10 cellular contexts compared by ENCODE assay signal in genomic region chr9:77215874-77216273, GRCh38. TPM values are rescaled to one million over a fixed set of nuclear protein-coding genes. Genes with fewer than 3 reads are reported as not detected.
DNase-seq lines count a peak whose midpoint lies in the region; ATAC-seq, FAIRE-seq and TF ChIP-seq lines count a peak whose summit lies in the region.
"Had no signal": no experiment of that assay in that cellular context is flagged by ENCODE, and none has a peak within 500 bp of the region (broad histone marks: within the 10 kb centered on the region; RNA-seq: fewer than 3 reads in every experiment).

No MANE protein-coding gene starts in this region.

- TF ChIP-seq POLR2A in IMR-90 (IDR thresholded peaks at IDR 0.05; ENCODE audit: low read depth, low read length): no peak

- intact Hi-C loops in IMR-90 (cut with micrococcal nuclease): loop anchor here (1.0 kb wide), 1 partner anchor 49 kb away; no protein-coding TSS in a partner anchor

- no peaks in the 10 kb centered on the region for H3K27me3 Mint-ChIP-seq in nephron progenitor cell (ENCODE audit: low read depth, poor library complexity)
- H3K27me3 Mint-ChIP-seq in activated CD8-positive, alpha-beta T cell treated with anti-CD3 and anti-CD28 coated beads, Interleukin-2, amount 10 ng/mL, durations not matched to agents 7 days and 5 days (ENCODE audit: low read depth): no peaks in the 10 kb centered on the region

- H2AK9ac ChIP-seq in IMR-90 (replicated peaks; ENCODE audit: low read depth, low read length, poor library complexity): no peak overlapping the region

- H3K23ac ChIP-seq in IMR-90 (ENCODE audit: low read depth, low read length): no peak overlapping the region

- H3K4ac ChIP-seq in IMR-90 (ENCODE audit: low read depth, low read length): no peak overlapping the region

- dilution Hi-C loops in IMR-90 (cut with HindIII; ENCODE audit: low sequenced_read_pairs, unreplicated experiment): no loop called here

- no peak overlapping the region for H3K4me3 Mint-ChIP-seq in nephron progenitor cell
- no peak overlapping the region for H3K4me3 Mint-ChIP-seq in activated CD8-positive, alpha-beta T cell treated with anti-CD3 and anti-CD28 coated beads, Interleukin-2, amount 10 ng/mL, durations not matched to agents 7 days and 5 days

- no peaks in the 10 kb centered on the region for H3K9me3 Mint-ChIP-seq in nephron progenitor cell
- H3K9me3 Mint-ChIP-seq in activated CD8-positive, alpha-beta T cell treated with anti-CD3 and anti-CD28 coated beads, Interleukin-2, amount 10 ng/mL, durations not matched to agents 7 days and 5 days (ENCODE audit: insufficient read depth): no peaks in the 10 kb centered on the region

- H3K4me1 Mint-ChIP-seq in nephron progenitor cell: no peaks in the 10 kb centered on the region
- no peaks in the 10 kb centered on the region for H3K4me1 Mint-ChIP-seq in activated CD8-positive, alpha-beta T cell treated with anti-CD3 and anti-CD28 coated beads, Interleukin-2, amount 10 ng/mL, durations not matched to agents 7 days and 5 days (ENCODE audit: low read depth)

- no peaks in the 10 kb centered on the region for H3K79me1 ChIP-seq in IMR-90 (ENCODE audit: low read depth in 1 of 2, low read length in 2 of 2)

- H4K8ac ChIP-seq in IMR-90 (ENCODE audit: low read depth in 2 of 2, low read length in 2 of 2): no peak overlapping the region

- H3K18ac ChIP-seq in IMR-90 (ENCODE audit: low read depth, low read length): no peak overlapping the region

- H3K36me3 ChIP-seq in DND-41 (ENCODE audit: insufficient read depth, low read length) (peaks cover 32% of the 10 kb centered on the region; the same call in 1 of the 2 replicates), IMR-90 (ENCODE audit: control insufficient read depth, insufficient read depth, low read length) (peaks cover 1% of the 10 kb centered on the region)

- DNase-seq in DND-41 (no peak), IMR-90 (peak; percentile 55), cerebellar cortex (ENCODE audit: low spot score) (peak; percentile 34), nephron progenitor cell (no peak), RCC 7860 (ENCODE audit: low spot score) (no peak)
- DNase-seq in activated CD8-positive, alpha-beta T cell treated with anti-CD3 and anti-CD28 coated beads, Interleukin-2, amount 10 ng/mL, durations not matched to agents 7 days and 5 days: no peak
- no peak for DNase-seq in activated CD4-positive, alpha-beta T cell treated with anti-CD3 and anti-CD28 coated beads for 1 hour
- DNase-seq: effector CD8-positive, alpha-beta T cell had no signal

- CTCF ChIA-PET in IMR-90 (lab: Yijun Ruan, JAX): interaction anchor here (0.5 to 1.6 kb wide), 8 partner anchors 9 to 852 kb away, joined by 3 to 17 read pairs (median 4); no protein-coding TSS in a partner anchor
- CTCF ChIA-PET in activated CD8-positive, alpha-beta T cell treated with anti-CD3 and anti-CD28 coated beads, Interleukin-2, amount 10 ng/mL, durations not matched to agents 7 days and 5 days (lab: Charles Lee): interaction anchor here (1.1 to 2.5 kb wide), 4 partner anchors 22 to 59 kb away, joined by 3 to 13 read pairs (median 4); no protein-coding TSS in a partner anchor

- H3K4me1 ChIP-seq in DND-41 (ENCODE audit: insufficient read depth, low read length) (no peaks in the 10 kb centered on the region), IMR-90 (ENCODE audit: control insufficient read depth, insufficient read depth, low read length) (0 out of 2 replicates have a peak, but pooled peaks cover 2% of the 10 kb centered on the region)

- no peak overlapping the region for H4K5ac ChIP-seq in IMR-90 (ENCODE audit: low read depth, low read length)

- H3K9me1 ChIP-seq in IMR-90 (ENCODE audit: insufficient read depth, low read length): 0 out of 2 replicates have a peak, but pooled peaks cover 3% of the 10 kb centered on the region

- no peak overlapping the region for H2BK15ac ChIP-seq in IMR-90 (ENCODE audit: low read depth, low read length)

- no peak overlapping the region for H3K14ac ChIP-seq in IMR-90 (replicated peaks; ENCODE audit: low read depth, low read length)

- H3K36me3 Mint-ChIP-seq in nephron progenitor cell (ENCODE audit: low read depth): peaks cover 14% of the 10 kb centered on the region
- peaks cover 15% of the 10 kb centered on the region for H3K36me3 Mint-ChIP-seq in activated CD8-positive, alpha-beta T cell treated with anti-CD3 and anti-CD28 coated beads, Interleukin-2, amount 10 ng/mL, durations not matched to agents 7 days and 5 days (ENCODE audit: low read depth)

- H3K4me2 ChIP-seq in DND-41 (ENCODE audit: insufficient read depth, low read length) (no peak overlapping the region), IMR-90 (ENCODE audit: low read depth, low read length) (no peak overlapping the region)

- in situ Hi-C loops in IMR-90 (cut with MboI; ENCODE audit: low sequenced_read_pairs): no loop called here

- H3K27me3 ChIP-seq in DND-41 (ENCODE audit: insufficient read depth, low read length, poor library complexity) (no peaks in the 10 kb centered on the region), IMR-90 (ENCODE audit: control insufficient read depth, insufficient read depth, low read length) (no peaks in the 10 kb centered on the region)

- no peak overlapping the region for H2AK5ac ChIP-seq in IMR-90 (ENCODE audit: low read depth, low read length)

- no CpG with 5 or more reads among the region's 5 CpGs for WGBS in IMR-90 (ENCODE audit: extremely low coverage in 2 of 2, insufficient read length in 1 of 2), 2 experiments

- H3K4me3 ChIP-seq in DND-41 (ENCODE audit: low read depth in 1 of 2, low read length in 2 of 2) (no peak overlapping the region), IMR-90 (ENCODE audit: insufficient read depth, low read depth, low read length) (no peak overlapping the region)
- H3K4me3 ChIP-seq: SK-N-MC had no signal

- TF ChIP-seq CTCF in DND-41 (IDR thresholded peaks at IDR 0.05; ENCODE audit: borderline replicate concordance, extremely low read depth, low read length, poor library complexity, severe bottlenecking): peak; percentile 15
- peak; percentile 53 for TF ChIP-seq CTCF in IMR-90 (conservative IDR thresholded peaks at IDR 0.05; ENCODE audit: low read depth, low read length)
- TF ChIP-seq CTCF in nephron progenitor cell (IDR thresholded peaks at IDR 0.05): peak; percentile 18

- H3K9me3 ChIP-seq in DND-41 (ENCODE audit: insufficient read depth, low read length, severe bottlenecking) (no peaks in the 10 kb centered on the region), IMR-90 (ENCODE audit: control insufficient read depth, insufficient read depth, low read length) (no peaks in the 10 kb centered on the region)

- no peak overlapping the region for H3K56ac ChIP-seq in IMR-90 (ENCODE audit: extremely low read depth, insufficient read depth, low read length)

- no TSS peak for BruUV-seq in IMR-90 (replicated peaks; lab: Mats Ljungman, UMichigan)

- H3K9ac ChIP-seq in DND-41 (ENCODE audit: low read depth, low read length) (no peak overlapping the region), IMR-90 (ENCODE audit: low read depth, low read length) (no peak overlapping the region)

- H2BK120ac ChIP-seq in IMR-90 (ENCODE audit: low read depth, low read length): no peak overlapping the region

- H4K91ac ChIP-seq in IMR-90 (ENCODE audit: insufficient read depth, low read depth, low read length): no peak overlapping the region

- no peak overlapping the region for H2BK20ac ChIP-seq in IMR-90 (ENCODE audit: low read depth, low read length)

- no peak overlapping the region for H3K27ac ChIP-seq in DND-41 (ENCODE audit: low read length)
- no peak overlapping the region for H3K27ac ChIP-seq in IMR-90 (ENCODE audit: insufficient read depth, low read length)
- H3K27ac ChIP-seq: SK-N-MC had no signal

- H3K27ac Mint-ChIP-seq in nephron progenitor cell: no peak overlapping the region
- no peak overlapping the region for H3K27ac Mint-ChIP-seq in activated CD8-positive, alpha-beta T cell treated with anti-CD3 and anti-CD28 coated beads, Interleukin-2, amount 10 ng/mL, durations not matched to agents 7 days and 5 days

- POLR2A ChIA-PET in IMR-90 (lab: Charles Lee; ENCODE audit: unreplicated experiment): no interaction called here
- POLR2A ChIA-PET in activated CD8-positive, alpha-beta T cell treated with anti-CD3 and anti-CD28 coated beads, Interleukin-2, amount 10 ng/mL, durations not matched to agents 7 days and 5 days (lab: Charles Lee): interaction anchor here (0.9 kb wide), 1 partner anchor 11 kb away, joined by 3 read pairs; no protein-coding TSS in a partner anchor

- ATAC-seq in DND-41 (ENCODE audit: insufficient read depth, low read depth) (0 out of 3 replicates have a peak, but pooled peaks have one; percentile 37), IMR-90 (ENCODE audit: low read depth) (peak; percentile 66), GM21786 (IDR thresholded peaks at IDR 0.05; ENCODE audit: unreplicated experiment) (no peak)
- ATAC-seq in activated CD8-positive, alpha-beta T cell treated with anti-CD3 and anti-CD28 coated beads, Interleukin-2, amount 10 ng/mL, durations not matched to agents 7 days and 5 days: no peak

- no peaks in the 10 kb centered on the region for H3K79me2 ChIP-seq in DND-41 (ENCODE audit: insufficient read depth, low read length)

- no peak for FAIRE-seq in RCC 7860 (lab: Jason Lieb, UNC)

- H2AFZ ChIP-seq in DND-41 (ENCODE audit: low read depth, low read length): no peak overlapping the region
- peak overlapping the region; percentile 26 for H2AFZ ChIP-seq in IMR-90 (replicated peaks; ENCODE audit: low read length, poor library complexity)

- H2BK5ac ChIP-seq in IMR-90 (ENCODE audit: low read depth, low read length, poor library complexity, severe bottlenecking): no peak overlapping the region

- H4K20me1 ChIP-seq in DND-41 (ENCODE audit: insufficient read depth, low read length) (no peaks in the 10 kb centered on the region; the same call in 1 of the 2 replicates), IMR-90 (ENCODE audit: insufficient read depth, low read length) (peaks cover 4% of the 10 kb centered on the region; the same call in 1 of the 2 replicates)

- peak; percentile 55 for TF ChIP-seq RAD21 in IMR-90 (IDR thresholded peaks at IDR 0.05; ENCODE audit: low read length)

TF ChIP-seq in IMR-90, 13 proteins besides CTCF, POLR2A, EP300 and RAD21 (continues in another document):
- TF ChIP-seq SMC3 (IDR thresholded peaks at IDR 0.05; ENCODE audit: low read depth, low read length) (0 out of 2 replicates have a peak, but pooled peaks have one; percentile 11), MAZ (IDR thresholded peaks at IDR 0.05; ENCODE audit: borderline replicate concordance, low read depth, low read length) (no peak)

RNA-seq across cellular contexts. Expression of gene VPS13A, which starts 38.5 kb away (rescaled TPM):
- 26.5 and 46.9 TPM in 2 replicates for total RNA-seq in IMR-90 (2012; rRNA removed)
- polyA plus RNA-seq in IMR-90 (2012; rRNA removed): 8.0 and 10.4 TPM in 2 replicates
- polyA plus RNA-seq in IMR-90 (2012; cell fraction: cytosol; rRNA removed): 0.41 and 0.84 TPM in 2 replicates
- polyA plus RNA-seq in IMR-90 (2012; cell fraction: nucleus; rRNA removed; ENCODE audit: low replicate concordance): 3.6 and 52.1 TPM in 2 replicates
- total RNA-seq in activated CD8-positive, alpha-beta T cell treated with anti-CD3 and anti-CD28 coated beads, Interleukin-2, amount 10 ng/mL, durations not matched to agents 7 days and 5 days: 10 to 100 TPM; 39.4 to 40.2 TPM

Comparison
In these comparisons a context has a peak if more than half of its experiments do, and no peak if none do; other contexts are left out.
1. ATAC-seq: peak in DND-41 (single experiment) and IMR-90 (single experiment); none in activated CD8-positive, alpha-beta T cell treated with anti-CD3 and anti-CD28 coated beads, Interleukin-2, amount 10 ng/mL, durations not matched to agents 7 days and 5 days (single experiment) and GM21786 (single experiment).
2. DNase-seq: peak in IMR-90 (single experiment) and cerebellar cortex (single experiment); none in DND-41 (single experiment), nephron progenitor cell (single experiment), activated CD8-positive, alpha-beta T cell treated with anti-CD3 and anti-CD28 coated beads, Interleukin-2, amount 10 ng/mL, durations not matched to agents 7 days and 5 days (single experiment), activated CD4-positive, alpha-beta T cell treated with anti-CD3 and anti-CD28 coated beads for 1 hour (single experiment) and RCC 7860 (single experiment).
3. Peak in every context shown above with its lines, with median percentiles within 50 percentile points of each other: CTCF ChIP-seq.